9 cellular contexts compared by ENCODE assay signal in the genomic region with DNA sequence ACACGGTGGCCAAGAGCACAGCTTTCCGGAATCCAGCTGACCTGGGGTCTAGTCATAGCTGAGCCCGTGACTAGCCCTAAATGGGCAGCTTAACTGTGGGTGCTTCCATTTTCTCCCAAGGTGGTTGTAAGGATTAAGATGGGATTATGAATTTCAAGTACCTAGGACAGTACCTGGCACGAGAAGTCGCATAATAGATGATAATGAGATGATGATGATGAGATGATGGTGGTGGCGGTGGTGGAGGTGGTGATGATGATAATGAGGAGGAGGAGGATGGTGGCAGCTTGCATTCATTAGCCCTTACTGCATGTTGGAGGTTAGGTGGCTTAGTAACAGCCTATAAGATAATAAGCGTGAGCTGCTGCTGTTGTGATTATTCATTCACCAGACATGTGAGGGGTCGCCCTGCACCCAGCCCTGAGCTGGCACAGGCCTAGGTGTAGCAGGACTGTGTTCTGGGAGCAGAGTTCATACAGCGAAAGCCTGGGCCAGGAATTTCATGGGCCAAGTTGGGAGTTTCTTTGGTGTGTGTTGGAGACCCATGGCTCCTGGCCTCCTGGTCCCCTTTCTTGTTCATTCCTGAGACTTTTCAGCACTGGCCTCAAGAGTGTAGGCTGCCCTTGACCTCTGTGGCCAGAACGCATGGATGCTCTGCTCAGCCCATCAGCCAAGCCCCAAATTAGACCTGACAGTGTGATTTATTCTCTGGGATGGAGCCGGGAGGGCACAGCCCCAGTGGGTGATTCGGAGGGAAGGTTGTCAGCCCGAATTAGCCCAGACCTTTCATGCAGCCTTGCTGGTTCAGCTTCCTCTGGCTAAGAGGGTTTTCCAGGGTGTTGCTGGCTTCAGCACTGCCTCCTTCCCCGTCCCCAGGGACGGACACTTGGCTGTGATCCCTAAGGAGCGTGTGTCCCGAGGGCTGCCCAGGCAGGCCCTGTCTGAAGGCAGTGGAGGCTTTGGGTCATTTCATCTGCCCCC.
A peak's percentile ranks its signal among the peaks of the same experiment; 100 is the strongest.
DNase-seq lines count a peak whose midpoint lies in the region; ATAC-seq and TF ChIP-seq lines count a peak whose summit lies in the region.
"Had no signal": no experiment of that assay in that cellular context is flagged by ENCODE, and none has a peak within 500 bp of the region (broad histone marks: within the 10 kb centered on the region; RNA-seq: fewer than 3 reads in every experiment).

No MANE protein-coding gene starts in this region.

- dilution Hi-C loops in mammary epithelial cell (cut with HindIII; ENCODE audit: low sequenced_read_pairs): no loop called here

- H3K36me3 ChIP-seq in mammary epithelial cell (ENCODE audit: insufficient read depth, low read length) (no peaks in the 10 kb centered on the region), RWPE2 (ENCODE audit: low read depth) (peaks cover 9% of the 10 kb centered on the region)

- no peaks in the 10 kb centered on the region for H3K9me3 Mint-ChIP-seq in MCF 10A (ENCODE audit: unreplicated experiment)
- H3K9me3 Mint-ChIP-seq in stimulated activated naive B cell treated with anti-CD40 and anti-IgM and Interleukin-4, amounts not matched to agents 10 μg/mL and 1 μg/mL and 100 μg/mL, for 72 hours: peaks cover 3 to 5% of the 10 kb centered on the region in 2 donors

- peaks cover 6% of the 10 kb centered on the region for H3K4me1 ChIP-seq in mammary epithelial cell (ENCODE audit: insufficient read depth, low read length)
- peaks cover 16% of the 10 kb centered on the region for H3K4me1 ChIP-seq in RWPE2 (ENCODE audit: insufficient read depth, poor library complexity, severe bottlenecking)
- peaks cover 5% of the 10 kb centered on the region for H3K4me1 ChIP-seq in right cardiac atrium (ENCODE audit: control insufficient read depth, insufficient read depth, low read length)

- H3K4me3 ChIP-seq in mammary epithelial cell (replicated peaks in 1 of 3; ENCODE audit: insufficient read depth in 1 of 3, low read depth in 2 of 3, low read length in 3 of 3): no peak overlapping the region
- no peak overlapping the region for H3K4me3 ChIP-seq in RWPE2 (ENCODE audit: severe bottlenecking)
- no peak overlapping the region for H3K4me3 ChIP-seq in right cardiac atrium (ENCODE audit: low read length)

- H3K27ac ChIP-seq in mammary epithelial cell (ENCODE audit: insufficient read depth, low read depth, low read length) (no peak overlapping the region), RWPE2 (ENCODE audit: poor library complexity, severe bottlenecking) (peak overlapping the region; percentile 82), right cardiac atrium (ENCODE audit: low read length) (no peak overlapping the region)

- BruUV-seq in MCF 10A (replicated peaks; lab: Mats Ljungman, UMichigan): no TSS peak
- BruUV-seq in mammary epithelial cell (replicated peaks; lab: Mats Ljungman, UMichigan): no TSS peak

- no peaks in the 10 kb centered on the region for H3K79me2 ChIP-seq in mammary epithelial cell (ENCODE audit: insufficient read depth, low read length)

- POLR2A ChIA-PET in MCF 10A (lab: Yijun Ruan, JAX): no interaction called here

- intact Hi-C loops in MCF 10A (cut with micrococcal nuclease) (no loop called here), mammary epithelial cell (cut with micrococcal nuclease) (no loop called here), right cardiac atrium (cut with DNase I) (no loop called here)

- no peaks in the 10 kb centered on the region for H3K27me3 Mint-ChIP-seq in MCF 10A (ENCODE audit: insufficient read depth, unreplicated experiment)
- no peaks in the 10 kb centered on the region for H3K27me3 Mint-ChIP-seq in stimulated activated naive B cell treated with anti-CD40 and anti-IgM and Interleukin-4, amounts not matched to agents 10 μg/mL and 1 μg/mL and 100 μg/mL, for 72 hours

- no peaks in the 10 kb centered on the region for H3K27me3 ChIP-seq in mammary epithelial cell (ENCODE audit: insufficient read depth, low read length)
- no peaks in the 10 kb centered on the region for H3K27me3 ChIP-seq in RWPE2 (ENCODE audit: insufficient read depth, poor library complexity, severe bottlenecking)
- H3K27me3 ChIP-seq in right cardiac atrium (ENCODE audit: control insufficient read depth, insufficient read depth): no peaks in the 10 kb centered on the region

- no peak overlapping the region for H3K4me2 ChIP-seq in mammary epithelial cell (ENCODE audit: insufficient read depth, low read depth, low read length)

- DNase-seq in MCF 10A (ENCODE audit: unreplicated experiment): no peak
- no peak for DNase-seq in mammary epithelial cell
- DNase-seq in RWPE2 (ENCODE audit: low spot score): no peak
- DNase-seq in right cardiac atrium: peak in 2 of 3 donors; percentile 56 to 65
- no peak for DNase-seq in stimulated activated naive B cell treated with anti-CD40 and anti-IgM and Interleukin-4, amounts not matched to agents 10 μg/mL and 1 μg/mL and 100 μg/mL, for 72 hours
- DNase-seq in T1000 (lab: John Stamatoyannopoulos, UW): no peak
- DNase-seq in NCI-H2029 (lab: John Stamatoyannopoulos, UW): no peak
- DNase-seq: effector CD4-positive, alpha-beta T cell had no signal

- no peaks in the 10 kb centered on the region for H4K20me1 ChIP-seq in mammary epithelial cell (ENCODE audit: insufficient read depth, low read length)

- H3K27ac Mint-ChIP-seq in MCF 10A (ENCODE audit: low read depth, unreplicated experiment): peak overlapping the region; percentile 8
- peak overlapping the region; percentile 98 for H3K27ac Mint-ChIP-seq in stimulated activated naive B cell treated with anti-CD40 and anti-IgM and Interleukin-4, amounts not matched to agents 10 μg/mL and 1 μg/mL and 100 μg/mL, for 72 hours

- H3K4me1 Mint-ChIP-seq in MCF 10A (ENCODE audit: insufficient read depth, unreplicated experiment): no peaks in the 10 kb centered on the region
- peaks cover 57 to 71% of the 10 kb centered on the region in 2 donors for H3K4me1 Mint-ChIP-seq in stimulated activated naive B cell treated with anti-CD40 and anti-IgM and Interleukin-4, amounts not matched to agents 10 μg/mL and 1 μg/mL and 100 μg/mL, for 72 hours

- no peak overlapping the region for H3K9ac ChIP-seq in mammary epithelial cell (ENCODE audit: insufficient read depth, low read length)

- CTCF ChIA-PET in MCF 10A (lab: Yijun Ruan, JAX): interaction anchor here (0.5 to 0.6 kb wide), 2 partner anchors 125 to 132 kb away, joined by 3 to 4 read pairs; no protein-coding TSS in a partner anchor
- CTCF ChIA-PET in mammary epithelial cell (lab: Charles Lee; ENCODE audit: low non-redundant PET): interaction anchor here (0.6 kb wide), 1 partner anchor 46 kb away, joined by 3 read pairs; no protein-coding TSS in a partner anchor

- TF ChIP-seq CTCF in MCF 10A (IDR thresholded peaks at IDR 0.05; ENCODE audit: unreplicated experiment) (no peak), mammary epithelial cell (conservative IDR thresholded peaks at IDR 0.05 in 1 of 2, IDR thresholded peaks at IDR 0.05 in 1 of 2; ENCODE audit: extremely low read depth in 1 of 2, insufficient read depth in 1 of 2, low read depth in 1 of 2, low read length in 2 of 2) (no peak), RWPE2 (IDR thresholded peaks at IDR 0.05; ENCODE audit: poor library complexity, severe bottlenecking) (no peak)

- WGBS in mammary epithelial cell (ENCODE audit: low coverage, missing lambda C conversion rate): 69% methylated on average over 12 of the region's 17 CpGs
- 65% methylated on average over 17 of the region's 17 CpGs for WGBS in right cardiac atrium

- H3K9me3 ChIP-seq in mammary epithelial cell (replicated peaks; ENCODE audit: insufficient read depth, low read length): no peaks in the 10 kb centered on the region
- H3K9me3 ChIP-seq in RWPE2 (ENCODE audit: severe bottlenecking): no peaks in the 10 kb centered on the region
- H3K9me3 ChIP-seq in right cardiac atrium (ENCODE audit: control insufficient read depth, low read length): no peaks in the 10 kb centered on the region

- ATAC-seq in RWPE2 (ENCODE audit: low read depth): no peak
- ATAC-seq in right cardiac atrium: peak; percentile 29 to 30
- no peak for ATAC-seq in stimulated activated naive B cell treated with anti-CD40 and anti-IgM and Interleukin-4, amounts not matched to agents 10 μg/mL and 1 μg/mL and 100 μg/mL, for 72 hours (replicated peaks)
- ATAC-seq in HG03097 (IDR thresholded peaks at IDR 0.05; ENCODE audit: low FRiP score, unreplicated experiment): no peak

- peaks cover 6% of the 10 kb centered on the region for H3K36me3 Mint-ChIP-seq in MCF 10A (ENCODE audit: insufficient read depth, unreplicated experiment)
- peaks cover 34 to 44% of the 10 kb centered on the region in 2 donors for H3K36me3 Mint-ChIP-seq in stimulated activated naive B cell treated with anti-CD40 and anti-IgM and Interleukin-4, amounts not matched to agents 10 μg/mL and 1 μg/mL and 100 μg/mL, for 72 hours

- H3K4me3 Mint-ChIP-seq in MCF 10A (ENCODE audit: unreplicated experiment): no peak overlapping the region
- H3K4me3 Mint-ChIP-seq in stimulated activated naive B cell treated with anti-CD40 and anti-IgM and Interleukin-4, amounts not matched to agents 10 μg/mL and 1 μg/mL and 100 μg/mL, for 72 hours: no peak overlapping the region

- in situ Hi-C loops in mammary epithelial cell (cut with MboI; ENCODE audit: low sequenced_read_pairs in 2 of 2): no loop called here

- no peak overlapping the region for H2AFZ ChIP-seq in mammary epithelial cell (ENCODE audit: low read depth, low read length)

Comparison
In these comparisons a context has a peak if more than half of its experiments do, and no peak if none do; other contexts are left out.
1. DNase-seq: peak in right cardiac atrium (2 of 3); none in MCF 10A (single experiment), mammary epithelial cell (single experiment), RWPE2 (single experiment), stimulated activated naive B cell treated with anti-CD40 and anti-IgM and Interleukin-4, amounts not matched to agents 10 μg/mL and 1 μg/mL and 100 μg/mL, for 72 hours (single experiment), T1000 (single experiment) and NCI-H2029 (single experiment).
2. ATAC-seq: peak in right cardiac atrium (2 of 2); none in RWPE2 (single experiment), stimulated activated naive B cell treated with anti-CD40 and anti-IgM and Interleukin-4, amounts not matched to agents 10 μg/mL and 1 μg/mL and 100 μg/mL, for 72 hours (0 of 2) and HG03097 (single experiment).